In the genomic region with DNA sequence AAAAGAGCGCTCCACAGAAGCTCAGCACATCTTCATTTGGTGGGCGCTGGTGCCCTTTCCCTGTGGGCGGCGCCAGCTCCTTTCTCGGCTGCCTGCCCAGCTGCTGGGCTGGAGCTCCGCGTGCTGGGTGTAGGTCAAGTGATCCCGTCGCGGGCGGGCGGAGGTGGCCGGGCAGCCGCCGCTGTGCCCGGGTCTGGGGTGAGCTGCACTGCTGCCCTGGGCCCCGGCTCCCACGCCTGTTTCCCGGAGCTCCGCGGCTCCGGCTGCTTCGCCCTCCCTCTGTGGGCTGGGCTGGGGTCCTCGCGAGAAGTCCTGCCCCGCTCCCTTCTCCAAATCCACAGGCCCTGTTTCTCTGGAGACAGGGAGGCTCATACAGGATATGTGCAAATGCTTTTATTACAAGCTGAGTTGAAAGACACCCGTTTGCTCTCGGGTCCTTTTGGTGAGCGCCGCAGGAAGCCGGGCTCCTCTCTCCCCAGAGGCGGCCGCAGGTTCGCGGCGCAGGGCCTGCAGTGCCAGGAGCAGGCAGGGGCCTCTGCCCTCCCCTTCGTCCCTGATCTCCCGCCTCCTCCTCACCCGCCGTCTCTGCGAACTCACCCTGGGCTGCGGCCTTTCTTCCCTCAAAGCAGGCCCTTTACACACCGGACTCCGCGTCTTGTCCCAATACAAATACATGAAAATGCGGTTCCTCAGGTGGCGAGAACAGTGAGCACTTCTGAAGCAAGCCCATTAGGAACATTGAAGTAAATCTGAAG, we compare ENCODE assay signal across 8 cellular contexts.
DNase-seq lines count a peak whose midpoint lies in the region; ATAC-seq and TF ChIP-seq lines count a peak whose summit lies in the region.

No MANE protein-coding gene starts in this region.

- no peaks in the 10 kb centered on the region for H3K9me3 ChIP-seq in iPS-18a (ENCODE audit: control insufficient read depth, low read depth, low read length)

- H3K4me1 ChIP-seq in iPS-18a (ENCODE audit: control insufficient read depth, low read depth, low read length) (no peaks in the 10 kb centered on the region), rectal smooth muscle tissue (ENCODE audit: control insufficient read depth, insufficient read depth, low read length) (no peaks in the 10 kb centered on the region)

- H3K27me3 ChIP-seq in brain microvascular endothelial cell (replicated peaks) (no peaks in the 10 kb centered on the region), iPS-18a (ENCODE audit: control insufficient read depth, insufficient read depth, low read length) (peaks cover 31% of the 10 kb centered on the region), rectal smooth muscle tissue (ENCODE audit: control insufficient read depth, insufficient read depth, low read length) (no peaks in the 10 kb centered on the region)

- peak overlapping the region; percentile 52 for H3K4me3 ChIP-seq in brain microvascular endothelial cell (ENCODE audit: low read depth, low read length)
- H3K4me3 ChIP-seq in iPS-18a (ENCODE audit: low read length), result peak overlapping the region; percentile 50
- H3K4me3 ChIP-seq in rectal smooth muscle tissue (ENCODE audit: low read length), result peak overlapping the region; percentile 66

- no peaks in the 10 kb centered on the region for H3K36me3 ChIP-seq in brain microvascular endothelial cell (replicated peaks)
- no peaks in the 10 kb centered on the region for H3K36me3 ChIP-seq in iPS-18a (ENCODE audit: control insufficient read depth, low read depth, low read length)
- H3K36me3 ChIP-seq in rectal smooth muscle tissue (ENCODE audit: control insufficient read depth, insufficient read depth, low read length), result no peaks in the 10 kb centered on the region

- peak overlapping the region; percentile 9 for H3K9ac ChIP-seq in iPS-18a (ENCODE audit: low read length)
- peak overlapping the region; percentile 68 for H3K9ac ChIP-seq in rectal smooth muscle tissue (ENCODE audit: low read length)

- in situ Hi-C loops in G401 (cut with HindIII; ENCODE audit: low sequenced_read_pairs), result no loop called here
- in situ Hi-C loops in brain microvascular endothelial cell (cut with HindIII; ENCODE audit: low pct_ligation_motif_present, low sequenced_read_pairs), result no loop called here

- no peak overlapping the region for H3K27ac ChIP-seq in brain microvascular endothelial cell
- H3K27ac ChIP-seq in iPS-18a (ENCODE audit: low read length), result no peak overlapping the region
- peak overlapping the region; percentile 65 for H3K27ac ChIP-seq in rectal smooth muscle tissue (ENCODE audit: low read depth, low read length)

- TF ChIP-seq CTCF in brain microvascular endothelial cell (IDR thresholded peaks at IDR 0.05; ENCODE audit: low read depth, low read length, missing control alignments), result no peak

- DNase-seq in G401 (ENCODE audit: low spot score), result peak; percentile 13
- peak; percentile 69 for DNase-seq in SHP77 treated with DMSO at 0.1 percent for 48 hours (lab: John Stamatoyannopoulos, UW)
- peak; percentile 40 for DNase-seq in brain microvascular endothelial cell

- peak; percentile 59 for ATAC-seq in HG02642 (IDR thresholded peaks at IDR 0.05; ENCODE audit: poor library complexity, unreplicated experiment)
- no peak for ATAC-seq in HG03025 (IDR thresholded peaks at IDR 0.05; ENCODE audit: low FRiP score, unreplicated experiment)
- no peak for ATAC-seq in GM21786 (IDR thresholded peaks at IDR 0.05; ENCODE audit: unreplicated experiment)

Comparison
In these comparisons a context has a peak if more than half of its experiments do, and no peak if none do; other contexts are left out.
1. DNase-seq: peak in every context shown above with its lines; median percentile 69 in SHP77 treated with DMSO at 0.1 percent for 48 hours; 40 in brain microvascular endothelial cell; 13 in G401.